Comparison of ENCODE assay signal across 12 cellular contexts in the genomic region with DNA sequence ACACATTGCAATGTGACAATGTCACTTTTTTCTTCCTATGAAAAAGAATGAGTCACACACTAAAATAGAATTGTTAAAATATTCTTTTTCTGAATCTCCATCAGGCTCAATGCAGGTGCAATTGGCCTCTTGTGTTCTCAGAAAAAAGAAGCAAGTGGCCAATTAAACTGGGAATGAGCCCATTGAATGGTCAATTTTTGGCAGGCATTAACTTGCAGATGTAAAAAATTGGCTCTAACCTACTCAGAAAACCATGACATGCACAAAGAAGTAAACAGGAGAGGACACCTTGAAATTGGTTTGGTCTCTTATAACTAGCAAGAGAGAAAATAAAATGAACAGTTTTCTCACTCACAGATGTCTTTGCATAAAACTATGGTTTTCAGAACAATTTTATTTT.
"Had no signal": no experiment of that assay in that cellular context is flagged by ENCODE, and none has a peak within 500 bp of the region (broad histone marks: within the 10 kb centered on the region; RNA-seq: fewer than 3 reads in every experiment).

No MANE protein-coding gene starts in this region.

- DNase-seq: activated CD4-positive, alpha-beta T cell treated with anti-CD3 and anti-CD28 coated beads for 36 hours; activated CD4-positive, alpha-beta T cell treated with anti-CD3 and anti-CD28 coated beads, Interleukin-2, amount 50 U/mL, for 48 hours; activated gamma-delta T cell treated with Interleukin-2 at 50 U/mL for 16 hours; cerebellar nuclear complex; cortex of kidney; gastrocnemius medialis; head of caudate nucleus; lower lobe of right lung; naive thymus-derived CD8-positive, alpha-beta T cell; transverse colon; uterus had no signal

- ATAC-seq: activated CD4-positive, alpha-beta T cell treated with anti-CD3 and anti-CD28 coated beads for 36 hours; esophagus mucosa; gastrocnemius medialis; lower lobe of right lung; naive thymus-derived CD8-positive, alpha-beta T cell had no signal
